Comparison of ENCODE assay signal across 19 cellular contexts in the genomic region with DNA sequence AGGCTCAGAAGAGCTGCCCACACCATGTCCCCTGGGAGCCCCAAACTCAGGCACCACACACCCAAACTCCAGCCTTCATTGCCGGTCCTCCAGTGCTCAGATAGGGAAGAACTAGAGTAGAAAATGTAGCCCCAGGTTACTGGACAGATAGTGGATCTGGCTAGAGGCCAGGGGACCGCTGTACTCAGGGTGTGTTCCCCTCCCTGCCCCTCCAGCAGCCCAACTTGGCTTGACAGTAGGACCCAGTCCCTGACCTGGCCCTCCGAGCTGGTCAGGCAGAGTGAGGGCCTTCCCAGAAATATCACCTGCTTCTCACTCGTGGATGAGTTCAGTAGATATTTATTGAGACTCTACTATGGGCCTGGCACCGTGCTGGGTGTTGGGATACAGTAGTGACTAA.
A peak's percentile ranks its signal among the peaks of the same experiment; 100 is the strongest.
DNase-seq lines count a peak whose midpoint lies in the region; ATAC-seq and TF ChIP-seq lines count a peak whose summit lies in the region.
"Had no signal": no experiment of that assay in that cellular context is flagged by ENCODE, and none has a peak within 500 bp of the region (broad histone marks: within the 10 kb centered on the region; RNA-seq: fewer than 3 reads in every experiment).

No MANE protein-coding gene starts in this region.

- H3K4me1 Mint-ChIP-seq in natural killer cell treated with Interleukin-12 subunit alpha and Interleukin-12 subunit beta and Interleukin-15 and Interleukin-18, amount 100 ng/mL, for 72 hours (ENCODE audit: low read depth in 2 of 2), result peaks cover 0 to 5% of the 10 kb centered on the region in 2 donors
- peaks cover 0 to 4% of the 10 kb centered on the region in 2 donors for H3K4me1 Mint-ChIP-seq in natural killer cell
- H3K4me1 Mint-ChIP-seq in chondrocyte (ENCODE audit: low read depth), result peaks cover 22% of the 10 kb centered on the region

- peak; percentile 51 for DNase-seq in natural killer cell treated with Interleukin-12 subunit alpha and Interleukin-12 subunit beta and Interleukin-15 and Interleukin-18, amount 100 ng/mL, for 72 hours (ENCODE audit: low spot score)
- DNase-seq in natural killer cell (no peak), chondrocyte (ENCODE audit: low spot score) (no peak), mesenteric fat pad (ENCODE audit: low spot score) (peak; percentile 62), foreskin fibroblast (no peak)
- no peak for DNase-seq in activated naive CD4-positive, alpha-beta T cell treated with anti-CD3 and anti-CD28 coated beads, Interleukin-2, amount 50 U/mL, for 72 hours (ENCODE audit: low spot score in 2 of 2)
- DNase-seq: BE2C; CD4-positive, alpha-beta T cell; COR-L47; DMS79; MG63; NCI-H1048; NCI-H1417 treated with DMSO at 0.1 percent for 48 hours; NCI-H187; NCI-H345; NCI-H524; OCI-M1 had no signal

- peaks cover 0 to 3% of the 10 kb centered on the region in 2 donors for H3K27me3 Mint-ChIP-seq in natural killer cell treated with Interleukin-12 subunit alpha and Interleukin-12 subunit beta and Interleukin-15 and Interleukin-18, amount 100 ng/mL, for 72 hours
- H3K27me3 Mint-ChIP-seq in natural killer cell (ENCODE audit: low read depth in 2 of 2), result peaks cover 0 to 2% of the 10 kb centered on the region in 2 donors
- no peaks in the 10 kb centered on the region for H3K27me3 Mint-ChIP-seq in chondrocyte (ENCODE audit: low read depth)

- H3K9me3 Mint-ChIP-seq in natural killer cell treated with Interleukin-12 subunit alpha and Interleukin-12 subunit beta and Interleukin-15 and Interleukin-18, amount 100 ng/mL, for 72 hours, result no peaks in the 10 kb centered on the region
- H3K9me3 Mint-ChIP-seq in natural killer cell, result no peaks in the 10 kb centered on the region
- H3K9me3 Mint-ChIP-seq in chondrocyte (ENCODE audit: low read depth), result no peaks in the 10 kb centered on the region
- no peaks in the 10 kb centered on the region for H3K9me3 Mint-ChIP-seq in activated naive CD4-positive, alpha-beta T cell treated with anti-CD3 and anti-CD28 coated beads, Interleukin-2, amount 50 U/mL, for 72 hours
- H3K9me3 Mint-ChIP-seq: CD4-positive, alpha-beta T cell had no signal

- ATAC-seq in natural killer cell treated with Interleukin-12 subunit alpha and Interleukin-12 subunit beta and Interleukin-15 and Interleukin-18, amount 100 ng/mL, for 72 hours, result no peak
- no peak for ATAC-seq in natural killer cell
- ATAC-seq in activated naive CD4-positive, alpha-beta T cell treated with anti-CD3 and anti-CD28 coated beads, Interleukin-2, amount 50 U/mL, for 72 hours, result no peak
- no peak for ATAC-seq in GM19328 (IDR thresholded peaks at IDR 0.05; ENCODE audit: unreplicated experiment)
- ATAC-seq: Right ventricle myocardium inferior had no signal

- no peaks in the 10 kb centered on the region for H3K36me3 Mint-ChIP-seq in natural killer cell treated with Interleukin-12 subunit alpha and Interleukin-12 subunit beta and Interleukin-15 and Interleukin-18, amount 100 ng/mL, for 72 hours
- H3K36me3 Mint-ChIP-seq in natural killer cell (no peaks in the 10 kb centered on the region), chondrocyte (ENCODE audit: low read depth) (no peaks in the 10 kb centered on the region)
- no peaks in the 10 kb centered on the region for H3K36me3 Mint-ChIP-seq in activated naive CD4-positive, alpha-beta T cell treated with anti-CD3 and anti-CD28 coated beads, Interleukin-2, amount 50 U/mL, for 72 hours

- intact Hi-C loops in natural killer cell (cut with micrococcal nuclease), result no loop called here

- no peak for TF ChIP-seq CTCF in natural killer cell (IDR thresholded peaks at IDR 0.05)
- TF ChIP-seq CTCF in chondrocyte (IDR thresholded peaks at IDR 0.05), result no peak
- TF ChIP-seq CTCF in foreskin fibroblast (IDR thresholded peaks at IDR 0.05; ENCODE audit: low read depth, low read length), result no peak

- no peak overlapping the region for H3K4me3 ChIP-seq in foreskin fibroblast (ENCODE audit: low read depth in 1 of 2, low read length in 2 of 2)
- H3K4me3 ChIP-seq: MG63 had no signal

- H3K4me3 Mint-ChIP-seq in natural killer cell treated with Interleukin-12 subunit alpha and Interleukin-12 subunit beta and Interleukin-15 and Interleukin-18, amount 100 ng/mL, for 72 hours, result no peak overlapping the region
- H3K4me3 Mint-ChIP-seq in natural killer cell (no peak overlapping the region), chondrocyte (ENCODE audit: unreplicated experiment) (no peak overlapping the region)
- H3K4me3 Mint-ChIP-seq: CD4-positive, alpha-beta T cell had no signal

- no peak overlapping the region for H3K27ac Mint-ChIP-seq in natural killer cell treated with Interleukin-12 subunit alpha and Interleukin-12 subunit beta and Interleukin-15 and Interleukin-18, amount 100 ng/mL, for 72 hours
- H3K27ac Mint-ChIP-seq in natural killer cell, result no peak overlapping the region
- peak overlapping the region; percentile 12 for H3K27ac Mint-ChIP-seq in chondrocyte (ENCODE audit: unreplicated experiment)
- no peak overlapping the region for H3K27ac Mint-ChIP-seq in activated naive CD4-positive, alpha-beta T cell treated with anti-CD3 and anti-CD28 coated beads, Interleukin-2, amount 50 U/mL, for 72 hours
- H3K27ac Mint-ChIP-seq: CD4-positive, alpha-beta T cell had no signal

Comparison
In these comparisons a context has a peak if more than half of its experiments do, and no peak if none do; other contexts are left out.
1. DNase-seq: peak in natural killer cell treated with Interleukin-12 subunit alpha and Interleukin-12 subunit beta and Interleukin-15 and Interleukin-18, amount 100 ng/mL, for 72 hours (single experiment) and mesenteric fat pad (single experiment); none in natural killer cell (single experiment), chondrocyte (single experiment), foreskin fibroblast (0 of 2) and activated naive CD4-positive, alpha-beta T cell treated with anti-CD3 and anti-CD28 coated beads, Interleukin-2, amount 50 U/mL, for 72 hours (0 of 2).